In genomic region chr15:29411299-29411698, GRCh38 we compare ENCODE assay signal across 24 cellular contexts.
"Had no signal": no experiment of that assay in that cellular context is flagged by ENCODE, and none has a peak within 500 bp of the region (broad histone marks: within the 10 kb centered on the region; RNA-seq: fewer than 3 reads in every experiment).

No MANE protein-coding gene starts in this region.

- FAIRE-seq: endothelial cell of umbilical vein, frontal cortex, kidney had no signal

- H3K36me3 ChIP-seq: colonic mucosa, esophagus muscularis mucosa, gastroesophageal sphincter, heart left ventricle, left lung, lower lobe of right lung had no signal

- H3K9me3 ChIP-seq: colonic mucosa, esophagus muscularis mucosa, gastroesophageal sphincter, heart left ventricle, left lung, lower lobe of right lung, mucosa of descending colon had no signal

- H3K27ac ChIP-seq: colonic mucosa, dorsolateral prefrontal cortex, esophagus muscularis mucosa, foreskin keratinocyte, gastroesophageal sphincter, heart left ventricle, hepatocyte, left lung, lower lobe of right lung had no signal

- H3K4me3 ChIP-seq: colonic mucosa, dorsolateral prefrontal cortex, esophagus muscularis mucosa, gastroesophageal sphincter, heart left ventricle, hepatocyte, left lung, lower lobe of right lung, mucosa of descending colon had no signal

- H3K4me2 ChIP-seq: hepatocyte had no signal

- ATAC-seq: foreskin keratinocyte; gastroesophageal sphincter; heart left ventricle; left lung; left ventricle myocardium superior; lower lobe of right lung; mucosa of descending colon; naive thymus-derived CD8-positive, alpha-beta T cell had no signal

- DNase-seq: colonic mucosa; dermis blood vessel endothelial cell; dorsolateral prefrontal cortex; effector CD4-positive, alpha-beta T cell; effector memory CD4-positive, alpha-beta T cell; foreskin keratinocyte; heart left ventricle; hypothalamus; immature natural killer cell; islet precursor cell; kidney; kidney glomerular epithelial cell; left lung; left ventricle myocardium superior; lower lobe of right lung; mesenchymal stem cell; mucosa of descending colon; naive B cell; naive thymus-derived CD8-positive, alpha-beta T cell had no signal

- H2AFZ ChIP-seq: hepatocyte had no signal

- H3K27me3 ChIP-seq: colonic mucosa, dorsolateral prefrontal cortex, esophagus muscularis mucosa, foreskin keratinocyte, gastroesophageal sphincter, hepatocyte, left lung had no signal

- H3K79me2 ChIP-seq: hepatocyte had no signal

- H3K4me1 ChIP-seq: colonic mucosa, esophagus muscularis mucosa, foreskin keratinocyte, gastroesophageal sphincter, heart left ventricle, left lung, lower lobe of right lung had no signal
